In the genomic region with DNA sequence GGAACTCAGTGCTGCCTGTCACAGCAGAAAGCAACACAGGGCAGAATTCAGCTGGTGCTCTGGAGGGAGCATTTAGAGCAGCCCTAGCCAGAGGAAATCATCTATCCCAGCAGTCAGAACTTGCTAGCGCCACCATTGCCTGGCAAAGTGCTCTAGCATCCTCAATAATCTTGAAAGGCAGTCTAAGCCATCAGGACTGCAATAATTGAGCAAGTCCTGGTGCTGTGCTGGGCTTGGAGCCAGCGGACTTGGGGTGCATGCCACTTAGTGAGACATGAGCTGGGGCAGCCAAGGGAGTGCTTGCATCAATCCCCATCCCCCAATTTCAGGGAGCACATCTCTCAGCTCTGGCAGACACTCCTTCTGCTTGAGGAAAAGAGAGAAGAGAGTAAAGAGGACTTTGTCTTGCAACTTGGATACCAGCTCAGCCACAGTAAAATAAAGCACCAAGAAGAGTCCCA, we compare ENCODE assay signal across 2 cellular contexts.
TF ChIP-seq lines count a peak whose summit lies in the region.

No MANE protein-coding gene starts in this region.

TF ChIP-seq in GM23338, 12 proteins besides CTCF, POLR2A, EP300 and RAD21:
- TF ChIP-seq ZNF462 (CRISPR knock-in tag; IDR thresholded peaks at IDR 0.05) = no peak

TF ChIP-seq in HepG2, 621 proteins besides CTCF, POLR2A, EP300 and RAD21:
- TF ChIP-seq ZBTB1 (CRISPR knock-in tag; IDR thresholded peaks at IDR 0.05; ENCODE audit: borderline replicate concordance) = no peak
- TF ChIP-seq KAT2B (IDR thresholded peaks at IDR 0.05; ENCODE audit: borderline replicate concordance, low read depth, low read length) = no peak
- TF ChIP-seq ZNF674 (CRISPR knock-in tag; IDR thresholded peaks at IDR 0.05; ENCODE audit: low read depth) = no peak
- no peak for TF ChIP-seq ZNF280D (CRISPR knock-in tag; IDR thresholded peaks at IDR 0.05)
- no peak for TF ChIP-seq ZNF709 (CRISPR knock-in tag; IDR thresholded peaks at IDR 0.05)
- TF ChIP-seq AGO1 (IDR thresholded peaks at IDR 0.05; ENCODE audit: low read depth, low read length, poor library complexity, severe bottlenecking) = no peak
- no peak for TF ChIP-seq GATAD1 (CRISPR knock-in tag; IDR thresholded peaks at IDR 0.05)
- TF ChIP-seq, protein P1, sequence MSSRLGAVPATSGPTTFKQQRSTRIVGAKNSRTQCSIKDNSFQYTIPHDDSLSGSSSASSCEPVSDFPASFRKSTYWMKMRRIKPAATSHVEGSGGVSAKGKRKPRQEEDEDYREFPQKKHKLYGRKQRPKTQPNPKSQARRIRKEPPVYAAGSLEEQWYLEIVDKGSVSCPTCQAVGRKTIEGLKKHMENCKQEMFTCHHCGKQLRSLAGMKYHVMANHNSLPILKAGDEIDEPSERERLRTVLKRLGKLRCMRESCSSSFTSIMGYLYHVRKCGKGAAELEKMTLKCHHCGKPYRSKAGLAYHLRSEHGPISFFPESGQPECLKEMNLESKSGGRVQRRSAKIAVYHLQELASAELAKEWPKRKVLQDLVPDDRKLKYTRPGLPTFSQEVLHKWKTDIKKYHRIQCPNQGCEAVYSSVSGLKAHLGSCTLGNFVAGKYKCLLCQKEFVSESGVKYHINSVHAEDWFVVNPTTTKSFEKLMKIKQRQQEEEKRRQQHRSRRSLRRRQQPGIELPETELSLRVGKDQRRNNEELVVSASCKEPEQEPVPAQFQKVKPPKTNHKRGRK (CRISPR knock-in tag; IDR thresholded peaks at IDR 0.05) = no peak
- TF ChIP-seq ZNF441 (CRISPR knock-in tag; IDR thresholded peaks at IDR 0.05; ENCODE audit: borderline replicate concordance) = no peak
- no peak for TF ChIP-seq PRPF4 (IDR thresholded peaks at IDR 0.05; ENCODE audit: low read depth, low read length, poor library complexity, severe bottlenecking)
- TF ChIP-seq ZFY (CRISPR knock-in tag; IDR thresholded peaks at IDR 0.05) = no peak
